In the genomic region with DNA sequence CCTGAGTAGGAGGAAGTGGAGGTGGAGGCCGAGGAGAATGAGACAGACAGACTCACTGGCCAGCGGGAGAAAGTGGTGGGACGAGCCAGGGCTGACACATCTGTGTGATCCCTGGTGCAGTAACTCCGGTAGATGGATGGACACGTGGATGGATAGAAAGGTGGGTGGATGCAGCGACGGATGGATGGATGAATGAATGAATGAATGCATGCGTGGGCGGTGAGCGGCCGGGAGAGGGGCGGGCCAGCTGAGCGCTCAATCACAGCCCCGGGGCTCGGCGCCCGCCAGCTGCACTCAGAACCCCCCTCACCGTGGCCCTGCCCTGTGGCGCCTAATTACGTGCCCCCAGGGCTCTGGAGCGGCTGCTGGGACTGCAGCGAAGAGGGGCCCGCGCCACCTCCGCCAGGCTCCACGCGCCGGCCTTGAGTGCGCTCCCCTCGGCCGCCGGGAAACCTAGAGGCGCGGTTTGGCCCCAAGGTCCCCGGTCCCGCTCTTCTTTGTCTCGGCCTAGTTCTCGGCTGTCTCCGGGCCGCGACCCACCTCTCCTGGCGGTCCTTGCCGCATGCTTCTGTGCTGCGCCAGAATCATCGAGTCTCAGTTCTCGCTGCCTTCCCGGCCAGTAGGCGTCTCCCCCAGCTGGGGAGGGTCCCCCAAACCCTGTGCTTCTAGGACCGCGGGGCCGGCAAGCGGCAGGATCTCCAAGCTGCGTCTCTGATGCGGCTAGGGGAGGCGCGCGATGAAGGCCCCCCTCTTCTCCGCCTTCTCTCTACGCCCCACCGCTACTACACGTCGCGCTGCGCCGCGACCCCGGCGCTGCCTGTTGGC, we compare ENCODE assay signal across 8 cellular contexts. TPM values are rescaled to one million over a fixed set of nuclear protein-coding genes. Genes with fewer than 3 reads are reported as not detected.
DNase-seq lines count a peak whose midpoint lies in the region; ATAC-seq, FAIRE-seq and TF ChIP-seq lines count a peak whose summit lies in the region.

No MANE protein-coding gene starts in this region.

- TF ChIP-seq POLR2A in breast epithelium (IDR thresholded peaks at IDR 0.05) = no peak
- TF ChIP-seq POLR2A in GM12878 (IDR thresholded peaks at IDR 0.05; ENCODE audit: low read depth, low read length) = no peak; the same call in 1 of the 2 replicates
- TF ChIP-seq POLR2A in tibial nerve (IDR thresholded peaks at IDR 0.05) = no peak

- SMC1A ChIA-PET in GM12878 (lab: Charles Lee; ENCODE audit: uncharacterized antibody, unreplicated experiment) = no interaction called here

- POLR2A ChIA-PET in GM12878 (lab: Charles Lee) = no interaction called here

- intact Hi-C loops in breast epithelium (cut with DNase I; ENCODE audit: low total_unique reads) = no loop called here
- intact Hi-C loops in mammary epithelial cell (cut with micrococcal nuclease) = no loop called here
- intact Hi-C loops in GM12878 (cut with micrococcal nuclease; ENCODE audit: unreplicated experiment) = no loop called here

- peaks cover 98% of the 10 kb centered on the region for H3K79me2 ChIP-seq in mammary epithelial cell (ENCODE audit: insufficient read depth, low read length)
- no peaks in the 10 kb centered on the region; the same call in none of the 2 replicates for H3K79me2 ChIP-seq in GM12878 (ENCODE audit: control insufficient read depth, insufficient read depth, low read length)

- dilution Hi-C loops in mammary epithelial cell (cut with HindIII; ENCODE audit: low sequenced_read_pairs) = no loop called here

- H3K9ac ChIP-seq in mammary epithelial cell (ENCODE audit: insufficient read depth, low read length) = no peak overlapping the region
- no peak overlapping the region for H3K9ac ChIP-seq in GM12878 (ENCODE audit: control insufficient read depth, insufficient read depth, low read length)

- TF ChIP-seq EP300 in GM12878 (IDR thresholded peaks at IDR 0.05; ENCODE audit: borderline replicate concordance in 1 of 2, control insufficient read depth in 1 of 2, low read depth in 2 of 2, low read length in 2 of 2) (no peak), tibial nerve (IDR thresholded peaks at IDR 0.05) (no peak)

- H3K9me3 ChIP-seq in breast epithelium = no peaks in the 10 kb centered on the region
- H3K9me3 ChIP-seq in mammary epithelial cell (replicated peaks; ENCODE audit: insufficient read depth, low read length) = no peaks in the 10 kb centered on the region
- no peaks in the 10 kb centered on the region for H3K9me3 ChIP-seq in GM12878 (replicated peaks; ENCODE audit: control insufficient read depth, insufficient read depth, low read length)
- no peaks in the 10 kb centered on the region for H3K9me3 ChIP-seq in mesodermal cell (ENCODE audit: control insufficient read depth, low read length)
- no peaks in the 10 kb centered on the region for H3K9me3 ChIP-seq in tibial nerve

- TF ChIP-seq RAD21 in GM12878 (IDR thresholded peaks at IDR 0.05; ENCODE audit: insufficient read depth, low read depth, low read length) = no peak

- H3K4me2 ChIP-seq in mammary epithelial cell (ENCODE audit: insufficient read depth, low read depth, low read length) = no peak overlapping the region
- no peak overlapping the region for H3K4me2 ChIP-seq in GM12878 (ENCODE audit: control insufficient read depth, insufficient read depth)

- peak overlapping the region in 1 of 2 donors; percentile 61 for H3K27ac ChIP-seq in breast epithelium
- no peak overlapping the region for H3K27ac ChIP-seq in mammary epithelial cell (ENCODE audit: insufficient read depth, low read depth, low read length)
- no peak overlapping the region for H3K27ac ChIP-seq in GM12878 (ENCODE audit: control insufficient read depth, insufficient read depth)
- no peak overlapping the region for H3K27ac ChIP-seq in mesodermal cell (ENCODE audit: low read depth, low read length, severe bottlenecking)
- H3K27ac ChIP-seq in tibial nerve = peak overlapping the region in 2 of 4 donors; percentile 8 to 77

- H2AFZ ChIP-seq in mammary epithelial cell (ENCODE audit: low read depth, low read length) (no peak overlapping the region), GM12878 (ENCODE audit: control insufficient read depth, low read depth, low read length) (no peak overlapping the region)

- H3K36me3 ChIP-seq in breast epithelium (no peaks in the 10 kb centered on the region), mammary epithelial cell (ENCODE audit: insufficient read depth, low read length) (peaks cover 2% of the 10 kb centered on the region), GM12878 (ENCODE audit: control insufficient read depth in 2 of 2, insufficient read depth in 2 of 2, low read length in 1 of 2) (peaks cover 0 to 2% of the 10 kb centered on the region in 2 experiments; a peak in 3 of 4 replicates), mesodermal cell (ENCODE audit: control insufficient read depth, insufficient read depth, low read length) (peaks cover 17% of the 10 kb centered on the region), tibial nerve (no peaks in the 10 kb centered on the region)

- in situ Hi-C loops in mammary epithelial cell (cut with MboI; ENCODE audit: low sequenced_read_pairs in 2 of 2) = no loop called here
- in situ Hi-C loops in GM12878 (cut with MboI) = no loop called here

- H3K4me1 ChIP-seq in breast epithelium = peaks cover 7 to 16% of the 10 kb centered on the region in 2 donors
- H3K4me1 ChIP-seq in mammary epithelial cell (ENCODE audit: insufficient read depth, low read length) = peaks cover 27% of the 10 kb centered on the region
- H3K4me1 ChIP-seq in GM12878 (ENCODE audit: control insufficient read depth, insufficient read depth, low read length) = peaks cover 21% of the 10 kb centered on the region
- H3K4me1 ChIP-seq in mesodermal cell (ENCODE audit: control insufficient read depth, insufficient read depth, low read length, poor library complexity, severe bottlenecking) = peaks cover 33% of the 10 kb centered on the region
- peaks cover 0 to 75% (median 28%) of the 10 kb centered on the region in 4 donors for H3K4me1 ChIP-seq in tibial nerve

- peak overlapping the region; percentile 39 to 83 (median 62) for H3K4me3 ChIP-seq in breast epithelium
- H3K4me3 ChIP-seq in mammary epithelial cell (replicated peaks in 1 of 3; ENCODE audit: insufficient read depth in 1 of 3, low read depth in 2 of 3, low read length in 3 of 3) = no peak overlapping the region
- H3K4me3 ChIP-seq in GM12878 = no peak overlapping the region
- peak overlapping the region; percentile 59 for H3K4me3 ChIP-seq in mesodermal cell (ENCODE audit: extremely low read depth, insufficient read depth, low read length, poor library complexity, severe bottlenecking)
- H3K4me3 ChIP-seq in tibial nerve = peak overlapping the region; percentile 38 to 65 (median 53)

- RAD21 ChIA-PET in GM12878 (lab: Charles Lee; ENCODE audit: unreplicated experiment) = no interaction called here

- 84% methylated on average over 15 of the region's 68 CpGs for WGBS in mammary epithelial cell (ENCODE audit: low coverage, missing lambda C conversion rate)
- WGBS in GM12878 (ENCODE audit: insufficient coverage, insufficient replicate concordance, low lambda C conversion rate, missing lambda C conversion rate) = 96% methylated on average over 68 of the region's 68 CpGs
- 7% methylated on average over 53 to 62 of the region's 68 CpGs for WGBS in mesodermal cell (ENCODE audit: insufficient coverage in 2 of 2), 2 experiments
- WGBS in tibial nerve, 2 donors = 29 to 43% methylated on average over 57 to 60 of the region's 68 CpGs

- H3K27me3 ChIP-seq in breast epithelium (no peaks in the 10 kb centered on the region), mammary epithelial cell (ENCODE audit: insufficient read depth, low read length) (no peaks in the 10 kb centered on the region), GM12878 (replicated peaks in 1 of 2; ENCODE audit: control insufficient read depth in 2 of 2, insufficient read depth in 2 of 2, low read length in 1 of 2) (no peaks in the 10 kb centered on the region), tibial nerve (no peaks in the 10 kb centered on the region)

- CTCF ChIA-PET in mammary epithelial cell (lab: Charles Lee; ENCODE audit: low non-redundant PET) = no interaction called here
- CTCF ChIA-PET in GM12878 (lab: Yijun Ruan, JAX) = interaction anchor here (1.0 to 1.6 kb wide), 2 partner anchors 9 to 43 kb away, joined by 4 read pairs; no protein-coding TSS in a partner anchor

- BruUV-seq in mammary epithelial cell (replicated peaks; lab: Mats Ljungman, UMichigan) (no TSS peak), GM12878 (replicated peaks; lab: Mats Ljungman, UMichigan) (no TSS peak)

- DNase-seq in breast epithelium (ENCODE audit: low spot score in 2 of 2) (no peak), mammary epithelial cell (no peak), GM12878 (ENCODE audit: low read depth, low spot score) (no peak), tibial nerve (ENCODE audit: low spot score in 2 of 2) (no peak), NCI-H226 (no peak)
- DNase-seq in activated CD8-positive, alpha-beta memory T cell treated with anti-CD3 and anti-CD28 coated beads for 24 hours = no peak

- TF ChIP-seq CTCF in breast epithelium (IDR thresholded peaks at IDR 0.05) (no peak), mammary epithelial cell (conservative IDR thresholded peaks at IDR 0.05 in 1 of 2, IDR thresholded peaks at IDR 0.05 in 1 of 2; ENCODE audit: extremely low read depth in 1 of 2, insufficient read depth in 1 of 2, low read depth in 1 of 2, low read length in 2 of 2) (no peak), GM12878 (IDR thresholded peaks at IDR 0.05 in 2 of 3, conservative IDR thresholded peaks at IDR 0.05 in 1 of 3; ENCODE audit: control insufficient read depth in 2 of 3, extremely low read depth in 1 of 3, insufficient read depth in 1 of 3, low read depth in 3 of 3, low read length in 3 of 3) (no peak), tibial nerve (IDR thresholded peaks at IDR 0.05) (no peak)

- ATAC-seq in GM12878 (no peak), HG02884 (IDR thresholded peaks at IDR 0.05; ENCODE audit: unreplicated experiment) (no peak)

- no peaks in the 10 kb centered on the region for H4K20me1 ChIP-seq in mammary epithelial cell (ENCODE audit: insufficient read depth, low read length)
- H4K20me1 ChIP-seq in GM12878 (ENCODE audit: control insufficient read depth, insufficient read depth) = no peaks in the 10 kb centered on the region; the same call in 1 of the 2 replicates

- no peak for FAIRE-seq in GM12878 (lab: Jason Lieb, UNC)

RNA-seq across cellular contexts. Expression of a gene that starts 41.0 kb away (rescaled TPM):
- total RNA-seq in breast epithelium (10 to 100 TPM in 2 of 3 donors, 1 to 10 TPM in 1; 5.6 to 25.6 (median 20.6) TPM), mammary epithelial cell (10 to 100 TPM; 23.8 to 41.9 TPM), GM12878 (2014; rRNA removed) (7.2 and 7.4 TPM in 2 replicates), GM12878 (2014; rRNA removed; fragmentation: Illumina TruSeq; extraction: Trizol) (7.9 and 8.7 TPM in 2 replicates), GM12878 (2021) (35.4 and 37.7 TPM in 2 replicates), tibial nerve (10 to 100 TPM; 32.9 to 52.7 (median 45.9) TPM)
- polyA plus RNA-seq in mammary epithelial cell (4.9 TPM), GM12878 (2011; rRNA removed) (4.0 and 5.4 TPM in 2 replicates), GM12878 (2014; fragmentation: Illumina TruSeq; extraction: Trizol) (2.5 and 5.9 TPM in 2 replicates), GM12878 (2014; fragmentation: Nextera tagmentation; extraction: Ambion mirVana) (under 1 TPM; 0.66 to 0.74 TPM), GM12878 (2014; rRNA removed) (19.2 and 25.5 TPM in 2 replicates), GM12878 (2016; fragmentation: Nextera tagmentation; extraction: Ambion mirVana) (1 to 10 TPM; 3.1 to 6.0 TPM)
- 8.5 TPM for polyA minus RNA-seq in mammary epithelial cell
- total RNA-seq in GM12878 (2013; cell fraction: nucleolus; rRNA removed) = 66.1 and 73.4 TPM in 2 replicates
- 3.1 TPM for polyA plus RNA-seq in GM12878 (2011; ENCODE audit: low read depth)
- 5.7 and 7.6 TPM in 2 replicates for polyA plus RNA-seq in GM12878 (2011; cell fraction: cytosol; rRNA removed)
- polyA plus RNA-seq in GM12878 (2011; cell fraction: nucleus; rRNA removed) = 20.2 and 25.6 TPM in 2 replicates
- 8.0 and 8.1 TPM in 2 replicates for polyA plus RNA-seq in GM12878 (2012)
- polyA minus RNA-seq in GM12878 (2011; rRNA and poly(A)+ RNA removed) = 8.1 and 11.7 TPM in 2 replicates
- 8.3 and 9.1 TPM in 2 replicates for polyA minus RNA-seq in GM12878 (2011; cell fraction: cytosol; rRNA and poly(A)+ RNA removed)
- polyA minus RNA-seq in GM12878 (2011; cell fraction: nucleus; rRNA and poly(A)+ RNA removed) = 10.0 and 21.0 TPM in 2 replicates
- polyA plus RNA-seq in mesodermal cell (2013, experiment 1 of 2) = 27.6 TPM
- 22.1 TPM for polyA plus RNA-seq in mesodermal cell (2013, experiment 2 of 2)

Comparison
In these comparisons a context has a peak if more than half of its experiments do, and no peak if none do; other contexts are left out.
1. H3K4me3 ChIP-seq: peak in breast epithelium (3 of 3), mesodermal cell (single experiment) and tibial nerve (4 of 4); none in mammary epithelial cell (0 of 3) and GM12878 (single experiment).